ENCODE assay signal across 16 cellular contexts in genomic region chr17:35297666-35298065, GRCh38. TPM values are rescaled to one million over a fixed set of nuclear protein-coding genes. Genes with fewer than 3 reads are reported as not detected.
DNase-seq lines count a peak whose midpoint lies in the region; ATAC-seq and TF ChIP-seq lines count a peak whose summit lies in the region.
"Had no signal": no experiment of that assay in that cellular context is flagged by ENCODE, and none has a peak within 500 bp of the region (broad histone marks: within the 10 kb centered on the region; RNA-seq: fewer than 3 reads in every experiment).

No MANE protein-coding gene starts in this region.

- no TSS peak for BruUV-seq in PC-3 (replicated peaks; lab: Mats Ljungman, UMichigan)

- H3K27ac ChIP-seq in GM23248, result no peak overlapping the region
- H3K27ac ChIP-seq in PC-3 (ENCODE audit: low read length), result no peak overlapping the region
- H3K27ac ChIP-seq: 22Rv1 had no signal

- DNase-seq in A172 (ENCODE audit: low spot score) (peak; percentile 16), GM23248 (peak; percentile 15), PC-3 (peak; percentile 8), fibroblast of peridontal ligament (ENCODE audit: extremely low read depth) (peak; percentile 87), NCI-H2081 treated with DMSO at 0.1 percent for 48 hours (lab: John Stamatoyannopoulos, UW) (no peak), NCI-H2081 (lab: John Stamatoyannopoulos, UW) (no peak)
- no peak for DNase-seq in activated CD4-positive, alpha-beta T cell treated with anti-CD3 and anti-CD28 coated beads, Interleukin-2, amount 10 ng/mL, durations not matched to agents 7 days and 5 days
- DNase-seq: C1 segment of cervical spinal cord; Calu3; CD4-positive, alpha-beta T cell; DMS 273 treated with DMSO at 0.1 percent for 48 hours; KBM-7 had no signal

- H3K27me3 Mint-ChIP-seq in activated CD4-positive, alpha-beta T cell treated with anti-CD3 and anti-CD28 coated beads, Interleukin-2, amount 10 ng/mL, durations not matched to agents 7 days and 5 days, result peaks cover 25% of the 10 kb centered on the region
- H3K27me3 Mint-ChIP-seq: CD4-positive, alpha-beta T cell had no signal

- POLR2A ChIA-PET in PC-3 (lab: Charles Lee; ENCODE audit: unreplicated experiment), result no interaction called here
- POLR2A ChIA-PET in activated CD4-positive, alpha-beta T cell treated with anti-CD3 and anti-CD28 coated beads, Interleukin-2, amount 10 ng/mL, durations not matched to agents 7 days and 5 days (lab: Charles Lee), result no interaction called here

- H3K4me2 ChIP-seq in GM23248 (ENCODE audit: unreplicated experiment) (no peak overlapping the region), PC-3 (ENCODE audit: low read length) (no peak overlapping the region)

- H2AFZ ChIP-seq in GM23248 (no peak overlapping the region), PC-3 (ENCODE audit: low read length) (no peak overlapping the region)

- CTCF ChIA-PET in PC-3 (lab: Charles Lee), result no interaction called here
- CTCF ChIA-PET in activated CD4-positive, alpha-beta T cell treated with anti-CD3 and anti-CD28 coated beads, Interleukin-2, amount 10 ng/mL, durations not matched to agents 7 days and 5 days (lab: Charles Lee), result interaction anchor here (2.6 kb wide), 1 partner anchor 15 kb away, joined by 8 read pairs; no protein-coding TSS in a partner anchor

- no peaks in the 10 kb centered on the region for H4K20me1 ChIP-seq in GM23248 (ENCODE audit: insufficient read depth)
- H4K20me1 ChIP-seq in PC-3 (ENCODE audit: low read length), result no peaks in the 10 kb centered on the region

- no peak overlapping the region for H3K27ac Mint-ChIP-seq in activated CD4-positive, alpha-beta T cell treated with anti-CD3 and anti-CD28 coated beads, Interleukin-2, amount 10 ng/mL, durations not matched to agents 7 days and 5 days
- H3K27ac Mint-ChIP-seq: B cell; CD4-positive, alpha-beta T cell had no signal

- ATAC-seq in PC-3 (no peak), GM21381 (IDR thresholded peaks at IDR 0.05; ENCODE audit: unreplicated experiment) (no peak)
- ATAC-seq: HCT116 had no signal

- TF ChIP-seq CTCF in PC-3 (conservative IDR thresholded peaks at IDR 0.05; ENCODE audit: low read depth, low read length), result no peak

- H3K79me2 ChIP-seq in GM23248 (ENCODE audit: insufficient read depth) (no peaks in the 10 kb centered on the region), PC-3 (ENCODE audit: low read length) (no peaks in the 10 kb centered on the region)

- H3K9me3 ChIP-seq in GM23248 (ENCODE audit: low read depth) (no peaks in the 10 kb centered on the region), PC-3 (ENCODE audit: low read length) (no peaks in the 10 kb centered on the region)

- H3K9me3 Mint-ChIP-seq in activated CD4-positive, alpha-beta T cell treated with anti-CD3 and anti-CD28 coated beads, Interleukin-2, amount 10 ng/mL, durations not matched to agents 7 days and 5 days, result peaks cover 50% of the 10 kb centered on the region

- H3K4me1 ChIP-seq in GM23248 (ENCODE audit: insufficient read depth) (peaks cover 39% of the 10 kb centered on the region), PC-3 (ENCODE audit: insufficient read depth, low read length) (peaks cover 10% of the 10 kb centered on the region)

- intact Hi-C loops in PC-3 (cut with micrococcal nuclease), result no loop called here

- WGBS in GM23248 (ENCODE audit: low coverage in 1 of 2, low lambda C conversion rate in 2 of 2, missing lambda C conversion rate in 2 of 2), 2 experiments, result 62 to 72% methylated on average over 2 of the region's 2 CpGs

- no peak overlapping the region for H3K4me3 Mint-ChIP-seq in activated CD4-positive, alpha-beta T cell treated with anti-CD3 and anti-CD28 coated beads, Interleukin-2, amount 10 ng/mL, durations not matched to agents 7 days and 5 days
- H3K4me3 Mint-ChIP-seq: B cell; CD4-positive, alpha-beta T cell had no signal

- H3K9ac ChIP-seq in GM23248, result no peak overlapping the region
- H3K9ac ChIP-seq in PC-3 (ENCODE audit: low read length), result no peak overlapping the region

- H3F3A ChIP-seq in GM23248 (ENCODE audit: insufficient read depth) (peaks cover 22% of the 10 kb centered on the region), PC-3 (ENCODE audit: low read length, unreplicated experiment) (no peaks in the 10 kb centered on the region)

- H3K36me3 ChIP-seq in GM23248 (ENCODE audit: low read depth) (no peaks in the 10 kb centered on the region), PC-3 (ENCODE audit: low read depth, low read length) (no peaks in the 10 kb centered on the region)

- no peaks in the 10 kb centered on the region for H3K9me2 ChIP-seq in GM23248 (ENCODE audit: insufficient read depth)
- H3K9me2 ChIP-seq in PC-3 (replicated peaks; ENCODE audit: low read length), result no peaks in the 10 kb centered on the region

- H3K4me1 Mint-ChIP-seq in activated CD4-positive, alpha-beta T cell treated with anti-CD3 and anti-CD28 coated beads, Interleukin-2, amount 10 ng/mL, durations not matched to agents 7 days and 5 days, result peaks cover 5% of the 10 kb centered on the region
- H3K4me1 Mint-ChIP-seq: B cell had no signal

- H3K36me3 Mint-ChIP-seq in activated CD4-positive, alpha-beta T cell treated with anti-CD3 and anti-CD28 coated beads, Interleukin-2, amount 10 ng/mL, durations not matched to agents 7 days and 5 days (ENCODE audit: low read depth), result peaks cover 20% of the 10 kb centered on the region

- H3K4me3 ChIP-seq in GM23248 (no peak overlapping the region), PC-3 (ENCODE audit: low read length) (no peak overlapping the region)

- H3K27me3 ChIP-seq in GM23248 (replicated peaks; ENCODE audit: insufficient read depth), result no peaks in the 10 kb centered on the region
- H3K27me3 ChIP-seq in PC-3 (ENCODE audit: low read length), result no peaks in the 10 kb centered on the region

- in situ Hi-C loops in GM23248 (cut with MboI), result no loop called here

RNA-seq across cellular contexts. Expression of gene SLFN5, which starts 54.8 kb away (rescaled TPM):
- total RNA-seq in A172 (2014; rRNA removed; shearing (Covaris generic)), result 7.6 and 17.0 TPM in 2 replicates
- total RNA-seq in GM23248 (2014; rRNA removed; shearing (Covaris generic)), result 57.3 and 72.7 TPM in 2 replicates
- 33.4 and 33.9 TPM in 2 replicates for polyA plus RNA-seq in GM23248 (2016; fragmentation: Nextera tagmentation; extraction: Ambion mirVana)
- 7.5 and 14.5 TPM in 2 replicates for total RNA-seq in PC-3 (2014; rRNA removed)
- 100 to 1,000 TPM; 199 to 212 TPM for total RNA-seq in activated CD4-positive, alpha-beta T cell treated with anti-CD3 and anti-CD28 coated beads, Interleukin-2, amount 10 ng/mL, durations not matched to agents 7 days and 5 days

Comparison
In these comparisons a context has a peak if more than half of its experiments do, and no peak if none do; other contexts are left out.
1. DNase-seq: peak in A172 (single experiment), GM23248 (single experiment), PC-3 (single experiment) and fibroblast of peridontal ligament (single experiment); none in activated CD4-positive, alpha-beta T cell treated with anti-CD3 and anti-CD28 coated beads, Interleukin-2, amount 10 ng/mL, durations not matched to agents 7 days and 5 days (single experiment), NCI-H2081 treated with DMSO at 0.1 percent for 48 hours (single experiment) and NCI-H2081 (0 of 2).